ENCODE assay signal across 17 cellular contexts in the genomic region with DNA sequence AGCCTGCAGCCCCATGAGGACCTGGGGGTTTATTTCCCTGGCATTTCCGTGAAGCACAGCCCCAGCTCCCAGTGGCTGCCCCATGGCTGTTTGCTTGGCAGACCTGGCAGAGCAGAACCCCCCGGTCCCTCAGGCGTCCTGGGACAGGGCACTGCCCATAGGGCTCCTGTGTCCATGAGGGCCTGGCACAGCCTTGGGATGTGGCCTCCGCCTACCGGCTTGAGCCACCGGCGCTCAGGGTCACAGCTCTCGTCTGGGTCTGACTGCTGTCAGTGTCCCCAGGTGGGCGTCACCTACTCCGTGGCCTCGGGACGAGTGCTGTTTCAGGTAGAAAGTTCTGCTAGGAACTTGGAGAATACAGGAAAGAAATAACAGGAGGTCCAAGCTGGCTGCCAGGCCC.
"Had no signal": no experiment of that assay in that cellular context is flagged by ENCODE, and none has a peak within 500 bp of the region (broad histone marks: within the 10 kb centered on the region; RNA-seq: fewer than 3 reads in every experiment).

No MANE protein-coding gene starts in this region.

- H3K4me3 ChIP-seq: cardiac muscle cell, esophagus squamous epithelium, upper lobe of left lung had no signal

- H3K9me3 ChIP-seq: esophagus squamous epithelium, upper lobe of left lung had no signal

- H3K27me3 Mint-ChIP-seq: activated CD4-positive, alpha-beta memory T cell treated with anti-CD3 and anti-CD28 coated beads for 36 hours; naive thymus-derived CD4-positive, alpha-beta T cell had no signal

- H3K36me3 ChIP-seq: cardiac muscle cell had no signal

- H3K27ac Mint-ChIP-seq: activated T-cell treated with anti-CD3 and anti-CD28 coated beads, Interleukin-2, amount 50 U/mL, for 72 hours had no signal

- H3K4me3 Mint-ChIP-seq: activated CD4-positive, alpha-beta memory T cell treated with anti-CD3 and anti-CD28 coated beads for 36 hours; activated T-cell treated with anti-CD3 and anti-CD28 coated beads, Interleukin-2, amount 50 U/mL, for 72 hours had no signal

- H3K27me3 ChIP-seq: cardiac muscle cell, esophagus squamous epithelium, upper lobe of left lung had no signal

- H3K27ac ChIP-seq: cardiac muscle cell, esophagus squamous epithelium, upper lobe of left lung had no signal

- H3K9me3 Mint-ChIP-seq: activated CD4-positive, alpha-beta memory T cell treated with anti-CD3 and anti-CD28 coated beads for 36 hours; activated T-cell treated with anti-CD3 and anti-CD28 coated beads, Interleukin-2, amount 50 U/mL, for 72 hours; naive thymus-derived CD4-positive, alpha-beta T cell had no signal

- ATAC-seq: activated T-cell treated with anti-CD3 and anti-CD28 coated beads, Interleukin-2, amount 50 U/mL, for 72 hours; left lobe of liver; naive thymus-derived CD4-positive, alpha-beta T cell had no signal

- DNase-seq: activated CD4-positive, alpha-beta memory T cell treated with anti-CD3 and anti-CD28 coated beads for 36 hours; activated CD4-positive, alpha-beta T cell treated with anti-CD3 and anti-CD28 coated beads for 1 hour; activated gamma-delta T cell treated with Interleukin-2 at 50 U/mL for 16 hours; activated T-cell treated with anti-CD3 and anti-CD28 coated beads, Interleukin-2, amount 50 U/mL, for 72 hours; esophagus squamous epithelium; hippocampal formation; mammary epithelial cell; naive thymus-derived CD4-positive, alpha-beta T cell; posterior cingulate gyrus; retina; stimulated activated CD4-positive, alpha-beta T cell treated with anti-CD3 and anti-CD28 coated beads, Interleukin-2, amount 100 ng/mL, for 48 hours; stimulated activated naive CD4-positive, alpha-beta T cell treated with Interleukin-2 at 50 U/mL for 16 hours; SW 1271; T-helper 9 cell had no signal
